In genomic region chr5:145408048-145408341, GRCh38 we compare ENCODE assay signal across 14 cellular contexts.
DNase-seq lines count a peak whose midpoint lies in the region; ATAC-seq and TF ChIP-seq lines count a peak whose summit lies in the region.
"Had no signal": no experiment of that assay in that cellular context is flagged by ENCODE, and none has a peak within 500 bp of the region (broad histone marks: within the 10 kb centered on the region; RNA-seq: fewer than 3 reads in every experiment).

No MANE protein-coding gene starts in this region.

- intact Hi-C loops in mucosa of descending colon (cut with DNase I, micrococcal nuclease): no loop called here

- H3K4me1 ChIP-seq in mucosa of descending colon (ENCODE audit: low read depth): no peaks in the 10 kb centered on the region

- H3K9me3 ChIP-seq in mucosa of descending colon: peaks cover 29% of the 10 kb centered on the region

- H3K4me3 ChIP-seq in GM12864 (ENCODE audit: low read depth, low read length) (no peak overlapping the region), mucosa of descending colon (no peak overlapping the region)
- H3K4me3 ChIP-seq: thoracic aorta had no signal

- H3K36me3 ChIP-seq in mucosa of descending colon (ENCODE audit: low read depth): no peaks in the 10 kb centered on the region
- H3K36me3 ChIP-seq: thoracic aorta had no signal

- ATAC-seq in GM19351 (IDR thresholded peaks at IDR 0.05; ENCODE audit: unreplicated experiment) (peak; percentile 71), HG02610 (IDR thresholded peaks at IDR 0.05; ENCODE audit: unreplicated experiment) (peak; percentile 61), HG03175 (IDR thresholded peaks at IDR 0.05; ENCODE audit: unreplicated experiment) (peak; percentile 49), mucosa of descending colon (no peak)

- DNase-seq in GM12864 (ENCODE audit: low read depth) (peak; percentile 13), 8988T (no peak), mucosa of descending colon (no peak), T1000 (lab: John Stamatoyannopoulos, UW) (no peak)
- DNase-seq in activated CD4-positive, alpha-beta T cell treated with anti-CD3 and anti-CD28 coated beads, Interleukin-2, amount 50 U/mL, for 48 hours: no peak
- DNase-seq: activated CD4-positive, alpha-beta memory T cell treated with anti-CD3 and anti-CD28 coated beads for 36 hours; activated effector memory CD4-positive, alpha-beta T cell treated with Interleukin-2 at 50 U/mL for 16 hours; CD4-positive, CD25-positive, alpha-beta regulatory T cell; Karpas-422; NCI-H2081 treated with DMSO at 0.1 percent for 48 hours had no signal

- TF ChIP-seq CTCF in GM12864 (IDR thresholded peaks at IDR 0.05; ENCODE audit: low read depth, low read length, missing control alignments) (no peak), mucosa of descending colon (IDR thresholded peaks at IDR 0.05) (no peak)
